In the genomic region with DNA sequence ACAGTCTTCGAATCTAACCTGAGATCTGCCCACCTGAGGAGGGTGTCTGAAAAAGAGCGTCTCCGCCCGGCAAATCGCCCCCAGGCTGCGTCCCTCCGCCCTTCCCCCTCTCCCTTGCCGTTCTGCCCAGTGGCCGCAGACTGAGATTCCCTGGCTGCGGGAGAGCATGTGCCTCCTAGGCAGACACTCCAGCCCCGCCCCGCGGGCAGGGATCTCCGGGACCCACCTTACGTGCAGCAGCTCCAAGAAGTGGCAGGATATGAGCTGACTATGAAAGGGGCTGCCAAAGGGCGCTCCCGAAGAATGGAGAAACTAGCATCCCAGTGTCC, we compare ENCODE assay signal across 13 cellular contexts. TPM values are rescaled to one million over a fixed set of nuclear protein-coding genes. Genes with fewer than 3 reads are reported as not detected.
DNase-seq lines count a peak whose midpoint lies in the region; ATAC-seq and TF ChIP-seq lines count a peak whose summit lies in the region.
"Had no signal": no experiment of that assay in that cellular context is flagged by ENCODE, and none has a peak within 500 bp of the region (broad histone marks: within the 10 kb centered on the region; RNA-seq: fewer than 3 reads in every experiment).

No MANE protein-coding gene starts in this region.

- no peak overlapping the region for H3K56ac ChIP-seq in H9 (ENCODE audit: insufficient read length, low read depth, low read length)

- H4K20me1 ChIP-seq in H9 (ENCODE audit: control insufficient read depth, insufficient read depth, insufficient read length) (no peaks in the 10 kb centered on the region), hepatocyte (ENCODE audit: insufficient read depth, poor library complexity, severe bottlenecking) (no peaks in the 10 kb centered on the region), OCI-LY7 (ENCODE audit: insufficient read depth, low read length) (no peaks in the 10 kb centered on the region)

- no peaks in the 10 kb centered on the region for H3K79me1 ChIP-seq in H9 (ENCODE audit: insufficient read depth, low read depth, low read length, poor library complexity, severe bottlenecking)

- H3K36me3 ChIP-seq in RWPE2 (ENCODE audit: low read depth) (no peaks in the 10 kb centered on the region), hepatocyte (replicated peaks; ENCODE audit: insufficient read depth, low read depth) (no peaks in the 10 kb centered on the region), psoas muscle (ENCODE audit: insufficient read depth in 1 of 2, low read depth in 1 of 2) (no peaks in the 10 kb centered on the region), OCI-LY7 (ENCODE audit: insufficient read depth, low read length) (no peaks in the 10 kb centered on the region)

- BruUV-seq in OCI-LY7 (replicated peaks; lab: Mats Ljungman, UMichigan) = no TSS peak

- DNase-seq in H9 (peak; percentile 72), RWPE2 (ENCODE audit: low spot score) (peak; percentile 77), hepatocyte (ENCODE audit: low spot score) (peak; percentile 68), psoas muscle (peak in 1 of 2 donors; percentile 53), GDM1 (lab: John Stamatoyannopoulos, UW) (no peak), OCI-LY7 (ENCODE audit: low spot score) (no peak)
- DNase-seq: activated CD4-positive, alpha-beta T cell treated with anti-CD3 and anti-CD28 coated beads for 4 hours; GOT3; NCI-H1092 treated with DMSO at 0.1 percent for 48 hours; stimulated activated naive CD4-positive, alpha-beta T cell had no signal

- H3K9me2 ChIP-seq in hepatocyte (replicated peaks; ENCODE audit: insufficient read depth) (no peaks in the 10 kb centered on the region), OCI-LY7 (ENCODE audit: insufficient read depth, low read length) (no peaks in the 10 kb centered on the region)

- H3K14ac ChIP-seq in H9 (ENCODE audit: insufficient read depth, low read length) = no peak overlapping the region

- H3T11ph ChIP-seq in H9 (ENCODE audit: low read length) = no peak overlapping the region

- H2BK15ac ChIP-seq in H9 (ENCODE audit: low read depth, low read length) = no peak overlapping the region

- TF ChIP-seq CTCF in H9 (conservative IDR thresholded peaks at IDR 0.05) (no peak), RWPE2 (IDR thresholded peaks at IDR 0.05; ENCODE audit: poor library complexity, severe bottlenecking) (no peak), hepatocyte (IDR thresholded peaks at IDR 0.05; ENCODE audit: poor library complexity) (no peak), psoas muscle (IDR thresholded peaks at IDR 0.05) (no peak), OCI-LY7 (conservative IDR thresholded peaks at IDR 0.05; ENCODE audit: low read length) (no peak)

- H2BK20ac ChIP-seq in H9 (ENCODE audit: low read depth, low read length, poor library complexity, severe bottlenecking) = no peak overlapping the region

- H3K4me1 ChIP-seq in H9 (ENCODE audit: insufficient read depth, low read length) = no peaks in the 10 kb centered on the region; the same call in 1 of the 2 replicates
- H3K4me1 ChIP-seq in RWPE2 (ENCODE audit: insufficient read depth, poor library complexity, severe bottlenecking) = peaks cover 33% of the 10 kb centered on the region
- H3K4me1 ChIP-seq in hepatocyte (ENCODE audit: insufficient read depth) = peaks cover 28% of the 10 kb centered on the region
- H3K4me1 ChIP-seq in psoas muscle = peaks cover 3% of the 10 kb centered on the region
- H3K4me1 ChIP-seq in OCI-LY7 (ENCODE audit: insufficient read depth, low read length, poor library complexity, severe bottlenecking) = peaks cover 19% of the 10 kb centered on the region

- H3K9me3 ChIP-seq in H9 (ENCODE audit: control insufficient read depth, low read depth, low read length) (no peaks in the 10 kb centered on the region), RWPE2 (ENCODE audit: severe bottlenecking) (no peaks in the 10 kb centered on the region), hepatocyte (ENCODE audit: low read depth) (no peaks in the 10 kb centered on the region), psoas muscle (no peaks in the 10 kb centered on the region), OCI-LY7 (ENCODE audit: low read length) (no peaks in the 10 kb centered on the region)

- no CpG with 5 or more reads among the region's 17 CpGs for WGBS in H9 (ENCODE audit: extremely low coverage, insufficient read length, low lambda C conversion rate)
- WGBS in hepatocyte (ENCODE audit: low lambda C conversion rate, missing lambda C conversion rate) = 4% methylated on average over 16 of the region's 17 CpGs
- WGBS in psoas muscle, 3 donors = 28 to 37% (median 32%) methylated on average over 17 of the region's 17 CpGs

- H3K4me3 Mint-ChIP-seq in H9 = peak overlapping the region; percentile 78 to 89
- H3K4me3 Mint-ChIP-seq: activated naive CD4-positive, alpha-beta T cell treated with anti-CD3 and anti-CD28 coated beads, Interleukin-2, amount 50 U/mL, for 24 hours had no signal

- no peaks in the 10 kb centered on the region for H3K9me3 Mint-ChIP-seq in H9
- H3K9me3 Mint-ChIP-seq: activated naive CD4-positive, alpha-beta T cell treated with anti-CD3 and anti-CD28 coated beads, Interleukin-2, amount 50 U/mL, for 24 hours had no signal

- H3K79me2 ChIP-seq in H9 (ENCODE audit: insufficient read depth, low read length) (no peaks in the 10 kb centered on the region), hepatocyte (peaks cover 31% of the 10 kb centered on the region), OCI-LY7 (ENCODE audit: insufficient read depth, low read depth, low read length) (no peaks in the 10 kb centered on the region)

- H3K4me2 ChIP-seq in H9 (ENCODE audit: insufficient read depth, insufficient read length, low read length) = peak overlapping the region; percentile 70
- H3K4me2 ChIP-seq in hepatocyte = peak overlapping the region; percentile 85
- H3K4me2 ChIP-seq in OCI-LY7 (ENCODE audit: low read length) = no peak overlapping the region

- H4K91ac ChIP-seq in H9 (ENCODE audit: insufficient read length, low read depth, low read length) = no peak overlapping the region

- H4K5ac ChIP-seq in H9 (ENCODE audit: insufficient read length, low read depth, low read length) = no peak overlapping the region

- H3K27me3 ChIP-seq in H9 (ENCODE audit: insufficient read depth, low read length) = peaks cover 26% of the 10 kb centered on the region; the same call in 1 of the 2 replicates
- H3K27me3 ChIP-seq in RWPE2 (ENCODE audit: insufficient read depth, poor library complexity, severe bottlenecking) = no peaks in the 10 kb centered on the region
- no peaks in the 10 kb centered on the region for H3K27me3 ChIP-seq in hepatocyte
- no peaks in the 10 kb centered on the region for H3K27me3 ChIP-seq in psoas muscle (ENCODE audit: insufficient read depth in 3 of 3, low read length in 2 of 3)

- no peak overlapping the region for H2AK5ac ChIP-seq in H9 (ENCODE audit: insufficient read length, low read length)

- intact Hi-C loops in psoas muscle (cut with DNase I) = loop anchor here (5.0 to 10.0 kb wide), 7 partner anchors 235 to 1005 kb away; no protein-coding TSS in a partner anchor
- intact Hi-C loops in OCI-LY7 (cut with micrococcal nuclease; ENCODE audit: unreplicated experiment) = loop anchor here (5.0 to 10.0 kb wide), 5 partner anchors 55 to 1068 kb away; a partner anchor contains a TSS

- H3K23ac ChIP-seq in H9 (ENCODE audit: insufficient read length, low read depth, low read length) = no peak overlapping the region

- H2AFZ ChIP-seq in H9 (ENCODE audit: low read length) = no peak overlapping the region
- no peak overlapping the region for H2AFZ ChIP-seq in hepatocyte
- H2AFZ ChIP-seq in OCI-LY7 (ENCODE audit: low read length) = no peak overlapping the region

- CTCF ChIA-PET in OCI-LY7 (lab: Charles Lee; ENCODE audit: unreplicated experiment) = no interaction called here

- no peak overlapping the region for H4K8ac ChIP-seq in H9 (replicated peaks; ENCODE audit: insufficient read length, low read depth, low read length)

- POLR2A ChIA-PET in OCI-LY7 (lab: Charles Lee) = no interaction called here

- H2BK5ac ChIP-seq in H9 (ENCODE audit: insufficient read length, low read length) = no peak overlapping the region

- peaks cover 84% of the 10 kb centered on the region for H3K27me3 Mint-ChIP-seq in H9 (ENCODE audit: low read depth)

- no peak overlapping the region for H3K4me3 ChIP-seq in RWPE2 (ENCODE audit: severe bottlenecking)
- H3K4me3 ChIP-seq in hepatocyte = no peak overlapping the region
- peak overlapping the region; percentile 20 for H3K4me3 ChIP-seq in psoas muscle
- no peak overlapping the region for H3K4me3 ChIP-seq in OCI-LY7 (ENCODE audit: low read depth, low read length, poor library complexity, severe bottlenecking)

- no peak overlapping the region for H3K27ac Mint-ChIP-seq in H9
- H3K27ac Mint-ChIP-seq: activated naive CD4-positive, alpha-beta T cell treated with anti-CD3 and anti-CD28 coated beads, Interleukin-2, amount 50 U/mL, for 24 hours had no signal

- no peak overlapping the region for H3K4ac ChIP-seq in H9 (ENCODE audit: low read depth, low read length)

- no peak overlapping the region for H2BK12ac ChIP-seq in H9 (ENCODE audit: insufficient read length, low read depth, low read length)

- no peak overlapping the region for H2BK120ac ChIP-seq in H9 (ENCODE audit: low read depth, low read length, poor library complexity, severe bottlenecking)

- peaks cover 44% of the 10 kb centered on the region for H3K23me2 ChIP-seq in H9 (ENCODE audit: insufficient read length, low read depth, low read length, poor library complexity, severe bottlenecking)

- H3K18ac ChIP-seq in H9 (ENCODE audit: insufficient read length, low read depth, low read length) = no peak overlapping the region

- H3K27ac ChIP-seq in H9 (ENCODE audit: insufficient read length, low read depth, low read length) (no peak overlapping the region), RWPE2 (ENCODE audit: poor library complexity, severe bottlenecking) (peak overlapping the region; percentile 69), hepatocyte (peak overlapping the region; percentile 98), psoas muscle (no peak overlapping the region), OCI-LY7 (ENCODE audit: low read depth, low read length, poor library complexity, severe bottlenecking) (no peak overlapping the region)

- H3K9ac ChIP-seq in H9 (ENCODE audit: extremely low read depth, insufficient read length, low read length) = no peak overlapping the region

- peak; percentile 11; the same call in 1 of the 3 replicates for ATAC-seq in RWPE2 (ENCODE audit: low read depth)
- no peak for ATAC-seq in psoas muscle
- ATAC-seq in GM18511 (IDR thresholded peaks at IDR 0.05; ENCODE audit: unreplicated experiment) = no peak
- ATAC-seq: Panc1 had no signal

- peaks cover 31 to 37% of the 10 kb centered on the region in 2 experiments for H3K4me1 Mint-ChIP-seq in H9

- peaks cover 0 to 2% (median 0%) of the 10 kb centered on the region in 3 experiments; a peak in 1 of 7 replicates for H3K36me3 Mint-ChIP-seq in H9 (ENCODE audit: insufficient read depth in 1 of 3, low read depth in 3 of 3)
- H3K36me3 Mint-ChIP-seq: activated naive CD4-positive, alpha-beta T cell treated with anti-CD3 and anti-CD28 coated beads, Interleukin-2, amount 50 U/mL, for 24 hours had no signal

RNA-seq across cellular contexts. Expression of a gene that starts 2.7 kb away (rescaled TPM):
- total RNA-seq in H9 (2021) (1.1 and 1.3 TPM in 2 replicates), hepatocyte (96.0 and 129 TPM in 2 replicates), psoas muscle (1 to 10 TPM in 3 of 4 donors, under 1 TPM in 1; 0.59 to 6.2 (median 2.0) TPM), OCI-LY7 (2022) (16.2 and 18.1 TPM in 2 replicates)
- polyA plus RNA-seq in hepatocyte (24.3 and 31.6 TPM in 2 replicates), psoas muscle (1 to 10 TPM in 1 of 3 donors, under 1 TPM in 2; 0.43 to 2.3 (median 0.44) TPM)
- total RNA-seq in OCI-LY7 (2014; rRNA removed; shearing (Covaris generic)) = 4.5 and 4.6 TPM in 2 replicates

Comparison
In these comparisons a context has a peak if more than half of its experiments do, and no peak if none do; other contexts are left out.
1. DNase-seq: peak in H9 (single experiment), RWPE2 (single experiment) and hepatocyte (single experiment); none in GDM1 (single experiment) and OCI-LY7 (single experiment).
2. H3K27ac ChIP-seq: peak in RWPE2 (single experiment) and hepatocyte (single experiment); none in H9 (single experiment), psoas muscle (single experiment) and OCI-LY7 (single experiment).